8 cellular contexts compared by ENCODE assay signal in genomic region chr4:158671665-158671914, GRCh38. TPM values are rescaled to one million over a fixed set of nuclear protein-coding genes. Genes with fewer than 3 reads are reported as not detected.
DNase-seq lines count a peak whose midpoint lies in the region; ATAC-seq, FAIRE-seq and TF ChIP-seq lines count a peak whose summit lies in the region.

Gene C4orf46, minus strand, starts transcription at chr4:158671887. Its CDS starts 86 bp downstream, at chr4:158671801.

- peak within 1 kb of the TSS; percentile 74 to 88 for H3K27ac ChIP-seq in A549
- peak within 1 kb of the TSS; percentile 92 for H3K27ac ChIP-seq in HUES48 (ENCODE audit: low read depth, low read length)

- CTCF ChIA-PET in A549 (lab: Yijun Ruan, JAX) = interaction anchor here (1.3 to 1.6 kb wide), 2 partner anchors 9 to 10 kb away, joined by 3 to 4 read pairs; no protein-coding TSS in a partner anchor

- ATAC-seq in A549 (peak in 1 of 2 experiments; percentile 55; a peak in 3 of 6 replicates), mucosa of descending colon (peak; percentile 3)

- peak within 1 kb of the TSS; percentile 94 for H3K4me2 ChIP-seq in A549

- no peak for TF ChIP-seq RAD21 in A549 (conservative IDR thresholded peaks at IDR 0.05 in 1 of 2, IDR thresholded peaks at IDR 0.05 in 1 of 2)

- peak within 1 kb of the TSS; percentile 85 for H3K4me3 ChIP-seq in A549
- H3K4me3 ChIP-seq in HUES48 (ENCODE audit: low read depth, low read length) = peak within 1 kb of the TSS; percentile 81
- H3K4me3 ChIP-seq in bronchial epithelial cell (ENCODE audit: low read depth, low read length) = peak within 1 kb of the TSS; percentile 80
- peak within 1 kb of the TSS; percentile 87 for H3K4me3 ChIP-seq in mucosa of descending colon

- TF ChIP-seq EP300 in A549 (IDR thresholded peaks at IDR 0.05) = no peak

- DNase-seq in A549 (ENCODE audit: low read depth in 1 of 2, low spot score in 1 of 2) (no peak), bronchial epithelial cell (ENCODE audit: low read depth) (no peak), mucosa of descending colon (no peak), NCI-H146 (lab: John Stamatoyannopoulos, UW) (no peak), nucleus accumbens (lab: John Stamatoyannopoulos, UW) (no peak), NCI-H226 (no peak), NCI-H774 (lab: John Stamatoyannopoulos, UW) (no peak)

- no peaks in the 10 kb centered on the region for H3K9me3 ChIP-seq in A549
- H3K9me3 ChIP-seq in HUES48 (ENCODE audit: control insufficient read depth, insufficient read depth, low read length) = no peaks in the 10 kb centered on the region
- H3K9me3 ChIP-seq in mucosa of descending colon = no peaks in the 10 kb centered on the region

- intact Hi-C loops in mucosa of descending colon (cut with DNase I, micrococcal nuclease) = no loop called here

- no CpG with 5 or more reads among the region's 20 CpGs for WGBS in A549 (ENCODE audit: missing lambda C conversion rate)

- no peak for TF ChIP-seq POLR2A in A549 (IDR thresholded peaks at IDR 0.05; ENCODE audit: low read length)

- H3K9ac ChIP-seq in HUES48 (ENCODE audit: low read depth, low read length) = peak within 1 kb of the TSS; percentile 89

- peaks cover 22% of the 10 kb centered on the region for H3K36me3 ChIP-seq in HUES48 (ENCODE audit: control insufficient read depth, insufficient read depth, low read length)
- H3K36me3 ChIP-seq in bronchial epithelial cell (ENCODE audit: control insufficient read depth, insufficient read depth, low read length) = no peaks in the 10 kb centered on the region
- H3K36me3 ChIP-seq in mucosa of descending colon (ENCODE audit: low read depth) = peaks cover 4% of the 10 kb centered on the region

- POLR2A ChIA-PET in A549 (lab: Yijun Ruan, JAX) = no interaction called here

- FAIRE-seq in A549 (lab: Jason Lieb, UNC) (no peak), bronchial epithelial cell (lab: Jason Lieb, UNC) (no peak)

- TF ChIP-seq CTCF in A549 (IDR thresholded peaks at IDR 0.05) = no peak
- TF ChIP-seq CTCF in bronchial epithelial cell (IDR thresholded peaks at IDR 0.05; ENCODE audit: insufficient read depth, low read length, severe bottlenecking) = no peak
- no peak for TF ChIP-seq CTCF in mucosa of descending colon (IDR thresholded peaks at IDR 0.05)

- no peaks in the 10 kb centered on the region for H3K27me3 ChIP-seq in HUES48 (ENCODE audit: control insufficient read depth, insufficient read depth, low read length)
- H3K27me3 ChIP-seq in bronchial epithelial cell (ENCODE audit: control insufficient read depth, insufficient read depth, low read length) = no peaks in the 10 kb centered on the region

- H3K4me1 ChIP-seq in A549 (peaks cover 12% of the 10 kb centered on the region; the same call in 2 of the 3 replicates), HUES48 (ENCODE audit: control insufficient read depth, insufficient read depth, low read length) (no peaks in the 10 kb centered on the region), mucosa of descending colon (ENCODE audit: low read depth) (peaks cover 16% of the 10 kb centered on the region)

TF ChIP-seq in A549, 52 proteins besides CTCF, POLR2A, EP300 and RAD21:
- TF ChIP-seq PBX3 (IDR thresholded peaks at IDR 0.05) (no peak), RCOR1 (IDR thresholded peaks at IDR 0.05; ENCODE audit: low read depth, low read length) (no peak), EHMT2 (IDR thresholded peaks at IDR 0.05; ENCODE audit: low read depth) (no peak), PHF8 (IDR thresholded peaks at IDR 0.05; ENCODE audit: borderline replicate concordance, low read depth) (peak; percentile 56), RFX5 (IDR thresholded peaks at IDR 0.05) (no peak), JUN (IDR thresholded peaks at IDR 0.05) (no peak), REST (IDR thresholded peaks at IDR 0.05) (0 out of 2 replicates have a peak, but pooled peaks have one; percentile 17), ZSCAN20 (CRISPR knock-in tag; IDR thresholded peaks at IDR 0.05) (no peak), MYC (IDR thresholded peaks at IDR 0.05; ENCODE audit: borderline replicate concordance, low read length) (no peak), E2F6 (IDR thresholded peaks at IDR 0.05; ENCODE audit: borderline replicate concordance, low read depth) (no peak), BHLHE40 (IDR thresholded peaks at IDR 0.05; ENCODE audit: low read depth, low read length) (no peak), FOSB (CRISPR knock-in tag; IDR thresholded peaks at IDR 0.05) (no peak), HOXB5 (CRISPR knock-in tag; IDR thresholded peaks at IDR 0.05) (no peak)

RNA-seq across cellular contexts. Expression of gene C4orf46, which starts in this region (rescaled TPM):
- polyA plus RNA-seq in A549 (2011; rRNA removed) (23.7 and 29.0 TPM in 2 replicates), A549 (2017; fragmentation: RNase III; extraction: RNeasy Plus Mini Kit Qiagen cat#74134 plus additional on column Dnase treatment) (10.7 to 11.2 TPM (median 10.9 TPM) in 3 replicates)
- polyA plus RNA-seq in A549 (2012; cell fraction: cytosol; rRNA removed) = 6.7 and 8.8 TPM in 2 replicates
- polyA plus RNA-seq in A549 (2012; cell fraction: nucleus; rRNA removed) = 2.2 and 3.3 TPM in 2 replicates
- polyA minus RNA-seq in A549 (2011; rRNA and poly(A)+ RNA removed) = 4.2 and 4.3 TPM in 2 replicates
- total RNA-seq in bronchial epithelial cell (2.3 and 3.4 TPM in 2 replicates), mucosa of descending colon (1 to 10 TPM; 2.4 to 6.3 (median 3.6) TPM)
